In genomic region chr1:53196485-53197271, GRCh38 we compare ENCODE assay signal across 8 cellular contexts. TPM values are rescaled to one million over a fixed set of nuclear protein-coding genes. Genes with fewer than 3 reads are reported as not detected.
DNase-seq lines count a peak whose midpoint lies in the region; ATAC-seq and TF ChIP-seq lines count a peak whose summit lies in the region.

TSS of gene CPT2 (plus strand) at chr1:53196824. CDS start at chr1:53196944, 120 bp downstream.

- H3K27me3 ChIP-seq in esophagus muscularis mucosa (no peaks in the 10 kb centered on the region), muscle layer of duodenum (ENCODE audit: low read depth, low read length) (no peaks in the 10 kb centered on the region)

- H3K27ac ChIP-seq in esophagus muscularis mucosa (replicated peaks in 1 of 4) (peak within 1 kb of the TSS; percentile 97 to 100 (median 98)), muscle layer of duodenum (ENCODE audit: low read length) (peak within 1 kb of the TSS; percentile 99)

- intact Hi-C loops in esophagus muscularis mucosa (cut with DNase I) = no loop called here

- peak within 1 kb of the TSS; percentile 98 for H3K27ac Mint-ChIP-seq in activated T-cell treated with anti-CD3 and anti-CD28 coated beads, Interleukin-2, amount 50 U/mL, for 72 hours

- WGBS in esophagus muscularis mucosa = under 1% methylated on average over 14 of the region's 57 CpGs

- H3K4me1 Mint-ChIP-seq in activated T-cell treated with anti-CD3 and anti-CD28 coated beads, Interleukin-2, amount 50 U/mL, for 72 hours (ENCODE audit: low read depth) = peaks cover 26% of the 10 kb centered on the region

- H3K4me1 ChIP-seq in esophagus muscularis mucosa = peaks cover 33 to 42% (median 39%) of the 10 kb centered on the region in 4 donors
- peaks cover 14 to 22% of the 10 kb centered on the region in 2 donors for H3K4me1 ChIP-seq in muscle layer of duodenum (ENCODE audit: control insufficient read depth in 1 of 2, insufficient read depth in 2 of 2, low read length in 2 of 2)

- H3K36me3 ChIP-seq in esophagus muscularis mucosa (peaks cover 0 to 13% (median 10%) of the 10 kb centered on the region in 4 donors), muscle layer of duodenum (ENCODE audit: control insufficient read depth in 1 of 2, insufficient read depth in 2 of 2, low read length in 2 of 2) (peaks cover 8 to 11% of the 10 kb centered on the region in 2 donors)

- H3K36me3 Mint-ChIP-seq in activated T-cell treated with anti-CD3 and anti-CD28 coated beads, Interleukin-2, amount 50 U/mL, for 72 hours (ENCODE audit: insufficient read depth in 2 of 2) = peaks cover 11 to 13% of the 10 kb centered on the region in 2 donors

- peak; percentile 96 for TF ChIP-seq POLR2A in esophagus muscularis mucosa (IDR thresholded peaks at IDR 0.05; ENCODE audit: low read depth)

- no peaks in the 10 kb centered on the region for H3K9me3 ChIP-seq in esophagus muscularis mucosa
- H3K9me3 ChIP-seq in muscle layer of duodenum (ENCODE audit: control insufficient read depth in 1 of 2, low read length in 2 of 2) = no peaks in the 10 kb centered on the region

- no peaks in the 10 kb centered on the region for H3K9me3 Mint-ChIP-seq in activated T-cell treated with anti-CD3 and anti-CD28 coated beads, Interleukin-2, amount 50 U/mL, for 72 hours

- peak within 1 kb of the TSS; percentile 90 to 96 for H3K4me3 Mint-ChIP-seq in activated T-cell treated with anti-CD3 and anti-CD28 coated beads, Interleukin-2, amount 50 U/mL, for 72 hours

- peak within 1 kb of the TSS; percentile 82 to 99 (median 92) for H3K4me3 ChIP-seq in esophagus muscularis mucosa
- H3K4me3 ChIP-seq in muscle layer of duodenum (ENCODE audit: low read depth in 1 of 2, low read length in 2 of 2) = peak within 1 kb of the TSS; percentile 85 to 95

- H3K27me3 Mint-ChIP-seq in activated T-cell treated with anti-CD3 and anti-CD28 coated beads, Interleukin-2, amount 50 U/mL, for 72 hours (ENCODE audit: low read depth) = no peaks in the 10 kb centered on the region

- peak in 1 of 3 experiments; percentile 15 for TF ChIP-seq CTCF in esophagus muscularis mucosa (IDR thresholded peaks at IDR 0.05)

- peak; percentile 99 for ATAC-seq in GM21825 (IDR thresholded peaks at IDR 0.05; ENCODE audit: unreplicated experiment)
- peak; percentile 100 for ATAC-seq in activated T-cell treated with anti-CD3 and anti-CD28 coated beads, Interleukin-2, amount 50 U/mL, for 72 hours (replicated peaks in 1 of 2)

- no peak for TF ChIP-seq EP300 in esophagus muscularis mucosa (IDR thresholded peaks at IDR 0.05)

- DNase-seq in DMS79 treated with DMSO at 0.1 percent for 48 hours (lab: John Stamatoyannopoulos, UW) (peak; percentile 88), Kasumi-1 (lab: John Stamatoyannopoulos, UW) (peak; percentile 93 to 95), RKO (ENCODE audit: low spot score) (peak; percentile 96), esophagus muscularis mucosa (ENCODE audit: extremely low spot score) (peak; percentile 98)
- peak; percentile 97 for DNase-seq in activated T-cell treated with anti-CD3 and anti-CD28 coated beads, Interleukin-2, amount 50 U/mL, for 72 hours
- DNase-seq in stimulated activated CD8-positive, alpha-beta memory T cell treated with anti-CD3 and anti-CD28 coated beads, Interleukin-7, amount 100 ng/mL, for 24 hours (ENCODE audit: low read depth) = peak; percentile 82

RNA-seq across cellular contexts. Expression of gene CPT2, which starts in this region (rescaled TPM):
- total RNA-seq in activated T-cell treated with anti-CD3 and anti-CD28 coated beads, Interleukin-2, amount 50 U/mL, for 72 hours = 10 to 100 TPM; 21.9 to 25.3 TPM
- total RNA-seq in esophagus muscularis mucosa = 10 to 100 TPM; 11.4 to 19.1 (median 16.0) TPM

Comparison
In these comparisons a context has a peak if more than half of its experiments do, and no peak if none do; other contexts are left out.
1. Peak in every context shown above with its lines: DNase-seq, ATAC-seq, H3K4me3 ChIP-seq and H3K27ac ChIP-seq.